ENCODE assay signal across 1 cellular context in the genomic region with DNA sequence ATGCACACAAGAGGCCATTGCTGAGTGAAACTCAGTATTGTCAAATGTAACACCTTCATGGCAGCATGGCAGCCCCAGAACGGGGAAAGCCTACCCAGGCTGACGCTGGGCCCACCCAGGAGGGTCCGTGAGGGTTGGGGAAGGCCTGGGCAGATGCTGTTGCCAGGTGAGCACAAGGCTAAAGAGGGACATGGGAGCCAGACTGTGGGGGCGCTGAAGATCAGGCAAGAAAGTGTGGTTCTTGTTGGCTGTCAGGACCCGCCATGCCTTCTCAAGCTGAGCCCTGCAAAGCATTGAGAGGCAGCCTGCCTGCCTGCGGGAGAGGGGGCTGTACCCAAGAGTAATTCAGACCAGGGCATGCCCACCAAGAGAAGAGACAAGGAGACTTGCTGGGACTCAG.
TF ChIP-seq lines count a peak whose summit lies in the region.

No MANE protein-coding gene starts in this region.

TF ChIP-seq in GM23338, 12 proteins besides CTCF, POLR2A, EP300 and RAD21 (continued from another document):
- TF ChIP-seq, protein P1, sequence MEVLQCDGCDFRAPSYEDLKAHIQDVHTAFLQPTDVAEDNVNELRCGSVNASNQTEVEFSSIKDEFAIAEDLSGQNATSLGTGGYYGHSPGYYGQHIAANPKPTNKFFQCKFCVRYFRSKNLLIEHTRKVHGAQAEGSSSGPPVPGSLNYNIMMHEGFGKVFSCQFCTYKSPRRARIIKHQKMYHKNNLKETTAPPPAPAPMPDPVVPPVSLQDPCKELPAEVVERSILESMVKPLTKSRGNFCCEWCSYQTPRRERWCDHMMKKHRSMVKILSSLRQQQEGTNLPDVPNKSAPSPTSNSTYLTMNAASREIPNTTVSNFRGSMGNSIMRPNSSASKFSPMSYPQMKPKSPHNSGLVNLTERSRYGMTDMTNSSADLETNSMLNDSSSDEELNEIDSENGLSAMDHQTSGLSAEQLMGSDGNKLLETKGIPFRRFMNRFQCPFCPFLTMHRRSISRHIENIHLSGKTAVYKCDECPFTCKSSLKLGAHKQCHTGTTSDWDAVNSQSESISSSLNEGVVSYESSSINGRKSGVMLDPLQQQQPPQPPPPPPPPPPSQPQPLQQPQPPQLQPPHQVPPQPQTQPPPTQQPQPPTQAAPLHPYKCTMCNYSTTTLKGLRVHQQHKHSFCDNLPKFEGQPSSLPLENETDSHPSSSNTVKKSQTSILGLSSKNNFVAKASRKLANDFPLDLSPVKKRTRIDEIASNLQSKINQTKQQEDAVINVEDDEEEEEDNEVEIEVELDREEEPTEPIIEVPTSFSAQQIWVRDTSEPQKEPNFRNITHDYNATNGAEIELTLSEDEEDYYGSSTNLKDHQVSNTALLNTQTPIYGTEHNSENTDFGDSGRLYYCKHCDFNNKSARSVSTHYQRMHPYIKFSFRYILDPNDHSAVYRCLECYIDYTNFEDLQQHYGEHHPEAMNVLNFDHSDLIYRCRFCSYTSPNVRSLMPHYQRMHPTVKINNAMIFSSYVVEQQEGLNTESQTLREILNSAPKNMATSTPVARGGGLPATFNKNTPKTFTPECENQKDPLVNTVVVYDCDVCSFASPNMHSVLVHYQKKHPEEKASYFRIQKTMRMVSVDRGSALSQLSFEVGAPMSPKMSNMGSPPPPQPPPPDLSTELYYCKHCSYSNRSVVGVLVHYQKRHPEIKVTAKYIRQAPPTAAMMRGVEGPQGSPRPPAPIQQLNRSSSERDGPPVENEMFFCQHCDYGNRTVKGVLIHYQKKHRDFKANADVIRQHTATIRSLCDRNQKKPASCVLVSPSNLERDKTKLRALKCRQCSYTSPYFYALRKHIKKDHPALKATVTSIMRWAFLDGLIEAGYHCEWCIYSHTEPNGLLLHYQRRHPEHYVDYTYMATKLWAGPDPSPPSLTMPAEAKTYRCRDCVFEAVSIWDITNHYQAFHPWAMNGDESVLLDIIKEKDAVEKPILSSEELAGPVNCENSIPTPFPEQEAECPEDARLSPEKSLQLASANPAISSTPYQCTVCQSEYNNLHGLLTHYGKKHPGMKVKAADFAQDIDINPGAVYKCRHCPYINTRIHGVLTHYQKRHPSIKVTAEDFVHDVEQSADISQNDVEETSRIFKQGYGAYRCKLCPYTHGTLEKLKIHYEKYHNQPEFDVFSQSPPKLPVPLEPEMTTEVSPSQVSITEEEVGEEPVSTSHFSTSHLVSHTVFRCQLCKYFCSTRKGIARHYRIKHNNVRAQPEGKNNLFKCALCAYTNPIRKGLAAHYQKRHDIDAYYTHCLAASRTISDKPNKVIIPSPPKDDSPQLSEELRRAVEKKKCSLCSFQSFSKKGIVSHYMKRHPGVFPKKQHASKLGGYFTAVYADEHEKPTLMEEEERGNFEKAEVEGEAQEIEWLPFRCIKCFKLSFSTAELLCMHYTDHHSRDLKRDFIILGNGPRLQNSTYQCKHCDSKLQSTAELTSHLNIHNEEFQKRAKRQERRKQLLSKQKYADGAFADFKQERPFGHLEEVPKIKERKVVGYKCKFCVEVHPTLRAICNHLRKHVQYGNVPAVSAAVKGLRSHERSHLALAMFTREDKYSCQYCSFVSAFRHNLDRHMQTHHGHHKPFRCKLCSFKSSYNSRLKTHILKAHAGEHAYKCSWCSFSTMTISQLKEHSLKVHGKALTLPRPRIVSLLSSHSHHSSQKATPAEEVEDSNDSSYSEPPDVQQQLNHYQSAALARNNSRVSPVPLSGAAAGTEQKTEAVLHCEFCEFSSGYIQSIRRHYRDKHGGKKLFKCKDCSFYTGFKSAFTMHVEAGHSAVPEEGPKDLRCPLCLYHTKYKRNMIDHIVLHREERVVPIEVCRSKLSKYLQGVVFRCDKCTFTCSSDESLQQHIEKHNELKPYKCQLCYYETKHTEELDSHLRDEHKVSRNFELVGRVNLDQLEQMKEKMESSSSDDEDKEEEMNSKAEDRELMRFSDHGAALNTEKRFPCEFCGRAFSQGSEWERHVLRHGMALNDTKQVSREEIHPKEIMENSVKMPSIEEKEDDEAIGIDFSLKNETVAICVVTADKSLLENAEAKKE (CRISPR knock-in tag; IDR thresholded peaks at IDR 0.05), result no peak
- TF ChIP-seq EZH2phosphoT487 (IDR thresholded peaks at IDR 0.05; ENCODE audit: unreplicated experiment), result no peak
- TF ChIP-seq, protein P2, sequence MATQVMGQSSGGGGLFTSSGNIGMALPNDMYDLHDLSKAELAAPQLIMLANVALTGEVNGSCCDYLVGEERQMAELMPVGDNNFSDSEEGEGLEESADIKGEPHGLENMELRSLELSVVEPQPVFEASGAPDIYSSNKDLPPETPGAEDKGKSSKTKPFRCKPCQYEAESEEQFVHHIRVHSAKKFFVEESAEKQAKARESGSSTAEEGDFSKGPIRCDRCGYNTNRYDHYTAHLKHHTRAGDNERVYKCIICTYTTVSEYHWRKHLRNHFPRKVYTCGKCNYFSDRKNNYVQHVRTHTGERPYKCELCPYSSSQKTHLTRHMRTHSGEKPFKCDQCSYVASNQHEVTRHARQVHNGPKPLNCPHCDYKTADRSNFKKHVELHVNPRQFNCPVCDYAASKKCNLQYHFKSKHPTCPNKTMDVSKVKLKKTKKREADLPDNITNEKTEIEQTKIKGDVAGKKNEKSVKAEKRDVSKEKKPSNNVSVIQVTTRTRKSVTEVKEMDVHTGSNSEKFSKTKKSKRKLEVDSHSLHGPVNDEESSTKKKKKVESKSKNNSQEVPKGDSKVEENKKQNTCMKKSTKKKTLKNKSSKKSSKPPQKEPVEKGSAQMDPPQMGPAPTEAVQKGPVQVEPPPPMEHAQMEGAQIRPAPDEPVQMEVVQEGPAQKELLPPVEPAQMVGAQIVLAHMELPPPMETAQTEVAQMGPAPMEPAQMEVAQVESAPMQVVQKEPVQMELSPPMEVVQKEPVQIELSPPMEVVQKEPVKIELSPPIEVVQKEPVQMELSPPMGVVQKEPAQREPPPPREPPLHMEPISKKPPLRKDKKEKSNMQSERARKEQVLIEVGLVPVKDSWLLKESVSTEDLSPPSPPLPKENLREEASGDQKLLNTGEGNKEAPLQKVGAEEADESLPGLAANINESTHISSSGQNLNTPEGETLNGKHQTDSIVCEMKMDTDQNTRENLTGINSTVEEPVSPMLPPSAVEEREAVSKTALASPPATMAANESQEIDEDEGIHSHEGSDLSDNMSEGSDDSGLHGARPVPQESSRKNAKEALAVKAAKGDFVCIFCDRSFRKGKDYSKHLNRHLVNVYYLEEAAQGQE (IDR thresholded peaks at IDR 0.05; ENCODE audit: unreplicated experiment), result no peak
- TF ChIP-seq, protein P3, sequence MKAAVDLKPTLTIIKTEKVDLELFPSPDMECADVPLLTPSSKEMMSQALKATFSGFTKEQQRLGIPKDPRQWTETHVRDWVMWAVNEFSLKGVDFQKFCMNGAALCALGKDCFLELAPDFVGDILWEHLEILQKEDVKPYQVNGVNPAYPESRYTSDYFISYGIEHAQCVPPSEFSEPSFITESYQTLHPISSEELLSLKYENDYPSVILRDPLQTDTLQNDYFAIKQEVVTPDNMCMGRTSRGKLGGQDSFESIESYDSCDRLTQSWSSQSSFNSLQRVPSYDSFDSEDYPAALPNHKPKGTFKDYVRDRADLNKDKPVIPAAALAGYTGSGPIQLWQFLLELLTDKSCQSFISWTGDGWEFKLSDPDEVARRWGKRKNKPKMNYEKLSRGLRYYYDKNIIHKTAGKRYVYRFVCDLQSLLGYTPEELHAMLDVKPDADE (IDR thresholded peaks at IDR 0.05), result no peak
